In the genomic region with DNA sequence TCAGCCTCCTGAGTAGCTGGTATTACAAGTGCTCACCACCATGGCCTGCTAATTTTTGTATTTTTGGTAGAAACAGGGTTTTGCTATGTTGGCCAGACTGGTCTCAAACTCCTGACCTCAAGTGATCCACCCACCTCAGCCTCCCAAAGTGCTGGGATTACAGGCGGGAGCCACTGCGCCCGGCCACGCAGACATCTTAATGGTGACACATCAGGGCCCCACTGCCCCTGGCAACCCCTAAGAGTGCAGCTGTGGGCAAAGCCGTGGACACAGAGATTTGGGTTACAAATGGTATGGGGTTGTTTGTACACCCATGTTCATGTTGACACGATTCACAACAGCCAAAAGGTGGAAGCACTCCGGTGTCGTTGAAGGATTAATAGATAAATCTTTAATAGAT, we compare ENCODE assay signal across 11 cellular contexts. TPM values are rescaled to one million over a fixed set of nuclear protein-coding genes. Genes with fewer than 3 reads are reported as not detected.
DNase-seq lines count a peak whose midpoint lies in the region; ATAC-seq and TF ChIP-seq lines count a peak whose summit lies in the region.
"Had no signal": no experiment of that assay in that cellular context is flagged by ENCODE, and none has a peak within 500 bp of the region (broad histone marks: within the 10 kb centered on the region; RNA-seq: fewer than 3 reads in every experiment).

No MANE protein-coding gene starts in this region.

- peaks cover 22% of the 10 kb centered on the region for H3K36me3 Mint-ChIP-seq in activated naive CD4-positive, alpha-beta T cell treated with anti-CD3 and anti-CD28 coated beads, Interleukin-2, amount 50 U/mL, for 24 hours
- H3K36me3 Mint-ChIP-seq in activated naive CD4-positive, alpha-beta T cell treated with anti-CD3 and anti-CD28 coated beads for 36 hours (ENCODE audit: low read depth), result peaks cover 39% of the 10 kb centered on the region

- no peak overlapping the region for H3K4me3 ChIP-seq in upper lobe of right lung
- no peak overlapping the region for H3K4me3 ChIP-seq in BE2C (ENCODE audit: low read depth, low read length)
- H3K4me3 ChIP-seq: skin epidermis had no signal

- H3K9me3 ChIP-seq in upper lobe of right lung (no peaks in the 10 kb centered on the region), BE2C (no peaks in the 10 kb centered on the region)

- no peak overlapping the region for H3K4me3 Mint-ChIP-seq in activated naive CD4-positive, alpha-beta T cell treated with anti-CD3 and anti-CD28 coated beads, Interleukin-2, amount 50 U/mL, for 24 hours
- H3K4me3 Mint-ChIP-seq in activated naive CD4-positive, alpha-beta T cell treated with anti-CD3 and anti-CD28 coated beads for 36 hours, result no peak overlapping the region

- H3K27ac ChIP-seq in angular gyrus (ENCODE audit: low read depth, low read length) (peak overlapping the region; percentile 32), upper lobe of right lung (peak overlapping the region; percentile 68)

- H3K27me3 ChIP-seq in upper lobe of right lung (no peaks in the 10 kb centered on the region), BE2C (no peaks in the 10 kb centered on the region)

- CTCF ChIA-PET in activated naive CD4-positive, alpha-beta T cell treated with anti-CD3 and anti-CD28 coated beads for 36 hours (lab: Charles Lee), result interaction anchor here (1.4 kb wide), 1 partner anchor 18 kb away, joined by 4 read pairs; no protein-coding TSS in a partner anchor

- intact Hi-C loops in activated naive CD4-positive, alpha-beta T cell treated with anti-CD3 and anti-CD28 coated beads for 36 hours (cut with micrococcal nuclease), result no loop called here
- intact Hi-C loops in upper lobe of right lung (cut with DNase I), result loop anchor here (10.0 kb wide), 1 partner anchor 228 kb away; no protein-coding TSS in a partner anchor

- TF ChIP-seq CTCF in upper lobe of right lung (IDR thresholded peaks at IDR 0.05) (no peak), BE2C (IDR thresholded peaks at IDR 0.05; ENCODE audit: low read depth, low read length) (no peak)

- peaks cover 9% of the 10 kb centered on the region for H3K4me1 ChIP-seq in upper lobe of right lung
- no peaks in the 10 kb centered on the region for H3K4me1 ChIP-seq in BE2C

- no peak for ATAC-seq in upper lobe of right lung

- peaks cover 27% of the 10 kb centered on the region for H3K4me1 Mint-ChIP-seq in activated naive CD4-positive, alpha-beta T cell treated with anti-CD3 and anti-CD28 coated beads, Interleukin-2, amount 50 U/mL, for 24 hours
- H3K4me1 Mint-ChIP-seq in activated naive CD4-positive, alpha-beta T cell treated with anti-CD3 and anti-CD28 coated beads for 36 hours (ENCODE audit: low read depth), result peaks cover 29% of the 10 kb centered on the region

- DNase-seq in activated naive CD4-positive, alpha-beta T cell treated with anti-CD3 and anti-CD28 coated beads for 36 hours, result no peak
- DNase-seq in mesenteric fat pad (ENCODE audit: low spot score), result peak; percentile 67
- DNase-seq in upper lobe of right lung, result no peak
- DNase-seq in GF-D8 (lab: John Stamatoyannopoulos, UW), result no peak
- no peak for DNase-seq in NCI-H526 treated with DMSO at 0.1 percent for 48 hours (lab: John Stamatoyannopoulos, UW)
- DNase-seq in BE2C, result no peak
- DNase-seq: activated CD8-positive, alpha-beta memory T cell treated with anti-CD3 and anti-CD28 coated beads, Interleukin-2, amount 50 U/mL, for 48 hours; posterior cingulate gyrus had no signal

- no peaks in the 10 kb centered on the region for H3K9me3 Mint-ChIP-seq in activated naive CD4-positive, alpha-beta T cell treated with anti-CD3 and anti-CD28 coated beads, Interleukin-2, amount 50 U/mL, for 24 hours
- H3K9me3 Mint-ChIP-seq in activated naive CD4-positive, alpha-beta T cell treated with anti-CD3 and anti-CD28 coated beads for 36 hours, result no peaks in the 10 kb centered on the region

- H3K27me3 Mint-ChIP-seq in activated naive CD4-positive, alpha-beta T cell treated with anti-CD3 and anti-CD28 coated beads, Interleukin-2, amount 50 U/mL, for 24 hours, result no peaks in the 10 kb centered on the region
- H3K27me3 Mint-ChIP-seq in activated naive CD4-positive, alpha-beta T cell treated with anti-CD3 and anti-CD28 coated beads for 36 hours (ENCODE audit: low read depth), result no peaks in the 10 kb centered on the region

- H3K36me3 ChIP-seq in upper lobe of right lung (peaks cover 98% of the 10 kb centered on the region), BE2C (peaks cover 37% of the 10 kb centered on the region)

- peak overlapping the region; percentile 76 for H3K27ac Mint-ChIP-seq in activated naive CD4-positive, alpha-beta T cell treated with anti-CD3 and anti-CD28 coated beads, Interleukin-2, amount 50 U/mL, for 24 hours
- no peak overlapping the region for H3K27ac Mint-ChIP-seq in activated naive CD4-positive, alpha-beta T cell treated with anti-CD3 and anti-CD28 coated beads for 36 hours

RNA-seq across cellular contexts. Expression of gene IFNGR2, which starts 29.8 kb away (rescaled TPM):
- 10 to 100 TPM; 16.3 to 17.5 TPM for total RNA-seq in activated naive CD4-positive, alpha-beta T cell treated with anti-CD3 and anti-CD28 coated beads for 36 hours
- total RNA-seq in mesenteric fat pad (150 TPM), upper lobe of right lung (69.3 TPM)
- 21.1 TPM for polyA plus RNA-seq in BE2C (2012; ENCODE audit: insufficient read depth, insufficient read length, low read depth)

RNA-seq across cellular contexts. Expression of gene TMEM50B, which starts 46.8 kb away (rescaled TPM):
- 10 to 100 TPM; 17.8 to 18.2 TPM for total RNA-seq in activated naive CD4-positive, alpha-beta T cell treated with anti-CD3 and anti-CD28 coated beads for 36 hours
- 36.1 TPM for total RNA-seq in mesenteric fat pad
- total RNA-seq in upper lobe of right lung, result 73.2 TPM
- polyA plus RNA-seq in BE2C (2012; ENCODE audit: insufficient read depth, insufficient read length, low read depth), result 12.6 TPM

RNA-seq across cellular contexts. Expression of gene DNAJC28, which starts 58.5 kb away (rescaled TPM):
- total RNA-seq in activated naive CD4-positive, alpha-beta T cell treated with anti-CD3 and anti-CD28 coated beads for 36 hours, result under 1 TPM; 0.17 TPM
- total RNA-seq in mesenteric fat pad (1.6 TPM), upper lobe of right lung (2.3 TPM)
- polyA plus RNA-seq in BE2C (2012; ENCODE audit: insufficient read depth, insufficient read length, low read depth), result not detected
